12 cellular contexts compared by ENCODE assay signal in genomic region chr6:2917065-2917464, GRCh38. TPM values are rescaled to one million over a fixed set of nuclear protein-coding genes. Genes with fewer than 3 reads are reported as not detected.
DNase-seq lines count a peak whose midpoint lies in the region; ATAC-seq and TF ChIP-seq lines count a peak whose summit lies in the region.
"Had no signal": no experiment of that assay in that cellular context is flagged by ENCODE, and none has a peak within 500 bp of the region (broad histone marks: within the 10 kb centered on the region; RNA-seq: fewer than 3 reads in every experiment).

No MANE protein-coding gene starts in this region.

- H3K36me3 Mint-ChIP-seq in CD14-positive monocyte (peaks cover 0 to 4% of the 10 kb centered on the region in 2 donors), chondrocyte (ENCODE audit: low read depth) (peaks cover 2% of the 10 kb centered on the region)
- H3K36me3 Mint-ChIP-seq in activated naive CD4-positive, alpha-beta T cell treated with anti-CD3 and anti-CD28 coated beads for 36 hours (ENCODE audit: low read depth): no peaks in the 10 kb centered on the region
- H3K36me3 Mint-ChIP-seq in stimulated activated memory B cell treated with anti-CD40 and anti-IgM and Interleukin-4, amounts not matched to agents 10 μg/mL and 1 μg/mL and 100 μg/mL, for 72 hours: peaks cover 5% of the 10 kb centered on the region

- no peaks in the 10 kb centered on the region for H3K79me2 ChIP-seq in Karpas-422 (ENCODE audit: low read length)

- H3K27me3 ChIP-seq in Karpas-422 (ENCODE audit: low read length) (no peaks in the 10 kb centered on the region), layer of hippocampus (ENCODE audit: control insufficient read depth, insufficient read depth, low read length) (no peaks in the 10 kb centered on the region)

- H3K9me3 ChIP-seq in Karpas-422 (ENCODE audit: low read length): no peaks in the 10 kb centered on the region

- H3K4me2 ChIP-seq in Karpas-422 (ENCODE audit: low read depth, low read length, poor library complexity, severe bottlenecking): no peak overlapping the region

- no peak overlapping the region for H3K4me3 ChIP-seq in Karpas-422 (ENCODE audit: low read length)

- DNase-seq in CD14-positive monocyte (ENCODE audit: low spot score) (no peak), Karpas-422 (peak; percentile 52), chondrocyte (ENCODE audit: low spot score) (no peak), NCI-H1417 treated with DMSO at 0.1 percent for 48 hours (lab: John Stamatoyannopoulos, UW) (no peak)
- DNase-seq in activated naive CD4-positive, alpha-beta T cell treated with anti-CD3 and anti-CD28 coated beads for 36 hours: no peak
- DNase-seq: activated naive CD4-positive, alpha-beta T cell treated with Interleukin-2 at 50 U/mL for 16 hours; kidney glomerular epithelial cell; NCI-H1930; NK-92 treated with Interleukin-12 subunit alpha and Interleukin-12 subunit beta, amount 100 ng/mL, for 24 hours had no signal

- H3K27ac Mint-ChIP-seq in CD14-positive monocyte (peak overlapping the region in 1 of 7 donors; percentile 58), chondrocyte (ENCODE audit: unreplicated experiment) (no peak overlapping the region)
- H3K27ac Mint-ChIP-seq in activated naive CD4-positive, alpha-beta T cell treated with anti-CD3 and anti-CD28 coated beads for 36 hours: no peak overlapping the region
- no peak overlapping the region for H3K27ac Mint-ChIP-seq in stimulated activated memory B cell treated with anti-CD40 and anti-IgM and Interleukin-4, amounts not matched to agents 10 μg/mL and 1 μg/mL and 100 μg/mL, for 72 hours

- H3K9ac ChIP-seq in Karpas-422 (ENCODE audit: low read length): no peak overlapping the region

- H3K27ac ChIP-seq in Karpas-422 (ENCODE audit: low read length) (no peak overlapping the region), layer of hippocampus (ENCODE audit: low read depth, low read length) (peak overlapping the region; percentile 82)

- H3K27me3 Mint-ChIP-seq in CD14-positive monocyte (ENCODE audit: low read depth in 3 of 3) (peaks cover 0 to 6% (median 5%) of the 10 kb centered on the region in 3 donors), chondrocyte (ENCODE audit: low read depth) (peaks cover 3% of the 10 kb centered on the region)
- no peaks in the 10 kb centered on the region for H3K27me3 Mint-ChIP-seq in activated naive CD4-positive, alpha-beta T cell treated with anti-CD3 and anti-CD28 coated beads for 36 hours (ENCODE audit: low read depth)
- no peaks in the 10 kb centered on the region for H3K27me3 Mint-ChIP-seq in stimulated activated memory B cell treated with anti-CD40 and anti-IgM and Interleukin-4, amounts not matched to agents 10 μg/mL and 1 μg/mL and 100 μg/mL, for 72 hours

- no peaks in the 10 kb centered on the region for H4K20me1 ChIP-seq in Karpas-422 (ENCODE audit: insufficient read depth, low read depth, low read length)

- no peak overlapping the region for H3K4me3 Mint-ChIP-seq in CD14-positive monocyte
- no peak overlapping the region for H3K4me3 Mint-ChIP-seq in chondrocyte (ENCODE audit: unreplicated experiment)
- H3K4me3 Mint-ChIP-seq in activated naive CD4-positive, alpha-beta T cell treated with anti-CD3 and anti-CD28 coated beads for 36 hours: no peak overlapping the region
- no peak overlapping the region for H3K4me3 Mint-ChIP-seq in stimulated activated memory B cell treated with anti-CD40 and anti-IgM and Interleukin-4, amounts not matched to agents 10 μg/mL and 1 μg/mL and 100 μg/mL, for 72 hours

- H2AFZ ChIP-seq in Karpas-422 (ENCODE audit: low read length): no peak overlapping the region

- no peak for ATAC-seq in stimulated activated memory B cell treated with anti-CD40 and anti-IgM and Interleukin-4, amounts not matched to agents 10 μg/mL and 1 μg/mL and 100 μg/mL, for 72 hours
- ATAC-seq in GM21717 (IDR thresholded peaks at IDR 0.05; ENCODE audit: unreplicated experiment): no peak

- no peaks in the 10 kb centered on the region for H3K9me2 ChIP-seq in Karpas-422 (replicated peaks; ENCODE audit: insufficient read depth, low read length)

- H3K9me3 Mint-ChIP-seq in CD14-positive monocyte (peaks cover 0 to 5% (median 2%) of the 10 kb centered on the region in 7 donors), chondrocyte (ENCODE audit: low read depth) (no peaks in the 10 kb centered on the region)
- no peaks in the 10 kb centered on the region for H3K9me3 Mint-ChIP-seq in activated naive CD4-positive, alpha-beta T cell treated with anti-CD3 and anti-CD28 coated beads for 36 hours
- H3K9me3 Mint-ChIP-seq in stimulated activated memory B cell treated with anti-CD40 and anti-IgM and Interleukin-4, amounts not matched to agents 10 μg/mL and 1 μg/mL and 100 μg/mL, for 72 hours: peaks cover 3% of the 10 kb centered on the region

- CTCF ChIA-PET in activated naive CD4-positive, alpha-beta T cell treated with anti-CD3 and anti-CD28 coated beads for 36 hours (lab: Charles Lee): interaction anchor here (1.6 to 4.1 kb wide), 2 partner anchors 13 to 70 kb away, joined by 3 to 20 read pairs; no protein-coding TSS in a partner anchor

- TF ChIP-seq CTCF in CD14-positive monocyte (IDR thresholded peaks at IDR 0.05): peak; percentile 28
- TF ChIP-seq CTCF in chondrocyte (IDR thresholded peaks at IDR 0.05): peak; percentile 6

- intact Hi-C loops in CD14-positive monocyte (cut with micrococcal nuclease): no loop called here
- intact Hi-C loops in activated naive CD4-positive, alpha-beta T cell treated with anti-CD3 and anti-CD28 coated beads for 36 hours (cut with micrococcal nuclease): no loop called here

- no peaks in the 10 kb centered on the region for H3K4me1 ChIP-seq in Karpas-422 (ENCODE audit: low read length)

- H3K4me1 Mint-ChIP-seq in CD14-positive monocyte (peaks cover 19% of the 10 kb centered on the region), chondrocyte (ENCODE audit: low read depth) (no peaks in the 10 kb centered on the region)
- peaks cover 13% of the 10 kb centered on the region for H3K4me1 Mint-ChIP-seq in activated naive CD4-positive, alpha-beta T cell treated with anti-CD3 and anti-CD28 coated beads for 36 hours (ENCODE audit: low read depth)
- H3K4me1 Mint-ChIP-seq in stimulated activated memory B cell treated with anti-CD40 and anti-IgM and Interleukin-4, amounts not matched to agents 10 μg/mL and 1 μg/mL and 100 μg/mL, for 72 hours: peaks cover 12% of the 10 kb centered on the region

- H3K36me3 ChIP-seq in Karpas-422 (ENCODE audit: insufficient read depth, low read length): no peaks in the 10 kb centered on the region

RNA-seq across cellular contexts. Expression of gene SERPINB9, which starts 14.0 kb away (rescaled TPM):
- polyA plus RNA-seq in CD14-positive monocyte: 10 to 100 TPM; 34.3 to 77.7 TPM
- total RNA-seq in Karpas-422 (2014; rRNA removed; shearing (Covaris generic); ENCODE audit: low replicate concordance): 55.6 and 107 TPM in 2 replicates
- total RNA-seq in chondrocyte: 0.31 to 0.67 TPM (median 0.62 TPM) in 3 replicates
- 10 to 100 TPM; 72.2 to 75.8 TPM for total RNA-seq in activated naive CD4-positive, alpha-beta T cell treated with anti-CD3 and anti-CD28 coated beads for 36 hours

RNA-seq across cellular contexts. Expression of gene SERPINB6, which starts 54.3 kb away (rescaled TPM):
- 100 to 1,000 TPM; 200 to 208 TPM for polyA plus RNA-seq in CD14-positive monocyte
- not detected in 2 replicates for total RNA-seq in Karpas-422 (2014; rRNA removed; shearing (Covaris generic); ENCODE audit: low replicate concordance)
- 74.0 to 98.0 TPM (median 97.3 TPM) in 3 replicates for total RNA-seq in chondrocyte
- 10 to 100 TPM; 31.2 to 31.4 TPM for total RNA-seq in activated naive CD4-positive, alpha-beta T cell treated with anti-CD3 and anti-CD28 coated beads for 36 hours

Comparison
In these comparisons a context has a peak if more than half of its experiments do, and no peak if none do; other contexts are left out.
1. RNA of gene SERPINB9, which starts 14.0 kb away (total RNA-seq): 55.6 to 107 TPM in Karpas-422 and 72.2 to 75.8 TPM in activated naive CD4-positive, alpha-beta T cell treated with anti-CD3 and anti-CD28 coated beads for 36 hours; 0.31 to 0.67 TPM in chondrocyte; every median in the first group is over 10 times any median in the second.
2. RNA of gene SERPINB6, which starts 54.3 kb away (total RNA-seq): 74.0 to 98.0 TPM in chondrocyte and 31.2 to 31.4 TPM in activated naive CD4-positive, alpha-beta T cell treated with anti-CD3 and anti-CD28 coated beads for 36 hours; not detected in Karpas-422; every median in the first group is over 10 times any median in the second.